8 cellular contexts compared by ENCODE assay signal in genomic region chrX:21725498-21725897, GRCh38. TPM values are rescaled to one million over a fixed set of nuclear protein-coding genes. Genes with fewer than 3 reads are reported as not detected.
DNase-seq lines count a peak whose midpoint lies in the region; ATAC-seq and TF ChIP-seq lines count a peak whose summit lies in the region.

No MANE protein-coding gene starts in this region.

- H3K36me3 ChIP-seq in heart right ventricle (no peaks in the 10 kb centered on the region), tibial artery (no peaks in the 10 kb centered on the region)

- ATAC-seq in heart right ventricle (no peak), left ventricle myocardium superior (no peak)

- WGBS in heart right ventricle, 2 donors, result 11 to 16% methylated on average over 2 of the region's 2 CpGs

- H3K4me1 ChIP-seq in heart right ventricle (peaks cover 0 to 24% (median 3%) of the 10 kb centered on the region in 9 donors), tibial artery (no peaks in the 10 kb centered on the region)

- H3K27me3 ChIP-seq in heart right ventricle, result peaks cover 0 to 9% (median 0%) of the 10 kb centered on the region in 7 donors
- H3K27me3 ChIP-seq in tibial artery, result no peaks in the 10 kb centered on the region

- H3K27ac ChIP-seq in heart right ventricle (peak overlapping the region in 1 of 10 donors; percentile 39), tibial artery (no peak overlapping the region)

- TF ChIP-seq CTCF in heart right ventricle (IDR thresholded peaks at IDR 0.05), result peak in 5 of 9 donors; percentile 14 to 31 (median 26)
- TF ChIP-seq CTCF in fibroblast of villous mesenchyme (IDR thresholded peaks at IDR 0.05; ENCODE audit: insufficient read depth, low read depth, low read length), result peak; percentile 52
- TF ChIP-seq CTCF in tibial artery (IDR thresholded peaks at IDR 0.05), result no peak

- DNase-seq in heart right ventricle, result no peak
- no peak for DNase-seq in left ventricle myocardium superior
- DNase-seq in NCI-H748 treated with DMSO at 0.1 percent for 48 hours (lab: John Stamatoyannopoulos, UW), result peak; percentile 8
- peak; percentile 49 for DNase-seq in fibroblast of villous mesenchyme (ENCODE audit: low read depth)
- DNase-seq in 8988T, result no peak
- DNase-seq in tibial artery, result no peak
- DNase-seq in inferior parietal cortex (ENCODE audit: extremely low spot score), result no peak
- no peak for DNase-seq in NCI-H1694 (lab: John Stamatoyannopoulos, UW)

- H3K4me3 ChIP-seq in heart right ventricle (no peak overlapping the region), fibroblast of villous mesenchyme (ENCODE audit: low read depth, low read length) (no peak overlapping the region), tibial artery (no peak overlapping the region)

- intact Hi-C loops in heart right ventricle (cut with DNase I), result loop anchor here in 1 of 10 donors (10.0 kb wide), 1 partner anchor 1201 kb away; no protein-coding TSS in a partner anchor
- intact Hi-C loops in left ventricle myocardium superior (cut with micrococcal nuclease), result no loop called here
- intact Hi-C loops in tibial artery (cut with DNase I; ENCODE audit: low total_unique reads), result no loop called here

- H3K9me3 ChIP-seq in heart right ventricle (no peaks in the 10 kb centered on the region), tibial artery (no peaks in the 10 kb centered on the region)

RNA-seq across cellular contexts. Expression of gene SMPX, which starts 32.4 kb away (rescaled TPM):
- total RNA-seq in heart right ventricle (100 to 1,000 TPM; 525 to 894 (median 704) TPM), left ventricle myocardium superior (622 TPM), fibroblast of villous mesenchyme (not detected in 2 replicates)
- 100 to 1,000 TPM; 171 to 436 TPM for polyA plus RNA-seq in heart right ventricle

Comparison
In these comparisons a context has a peak if more than half of its experiments do, and no peak if none do; other contexts are left out.
1. DNase-seq: peak in NCI-H748 treated with DMSO at 0.1 percent for 48 hours (single experiment) and fibroblast of villous mesenchyme (single experiment); none in heart right ventricle (0 of 2), left ventricle myocardium superior (single experiment), 8988T (single experiment), tibial artery (0 of 2), inferior parietal cortex (single experiment) and NCI-H1694 (single experiment).
2. CTCF ChIP-seq: peak in heart right ventricle (5 of 9) and fibroblast of villous mesenchyme (single experiment); none in tibial artery (0 of 2).
3. RNA of gene SMPX, which starts 32.4 kb away (total RNA-seq): 525 to 894 TPM in heart right ventricle and 622 TPM in left ventricle myocardium superior (single experiment); not detected in fibroblast of villous mesenchyme; every median in the first group is over 100 times any median in the second.